1 cellular context compared by ENCODE assay signal in genomic region chr1:66519988-66520387, GRCh38.
A peak's percentile ranks its signal among the peaks of the same experiment; 100 is the strongest.
TF ChIP-seq lines count a peak whose summit lies in the region.

No MANE protein-coding gene starts in this region.

TF ChIP-seq in HepG2, 621 proteins besides CTCF, POLR2A, EP300 and RAD21 (continued from another document and continues in another):
- TF ChIP-seq NFAT5 (CRISPR knock-in tag; IDR thresholded peaks at IDR 0.05) (no peak), U2AF2 (IDR thresholded peaks at IDR 0.05; ENCODE audit: low read depth, low read length) (no peak), ARID3A (IDR thresholded peaks at IDR 0.05; ENCODE audit: low read depth, low read length) (peak; percentile 53; the same call in 1 of the 2 replicates), FOSL2 (CRISPR knock-in tag; IDR thresholded peaks at IDR 0.05) (peak; percentile 59), SOX6 (IDR thresholded peaks at IDR 0.05) (no peak), SOX6 (CRISPR knock-in tag; IDR thresholded peaks at IDR 0.05) (peak; percentile 24; the same call in 1 of the 2 replicates), CREB1 (IDR thresholded peaks at IDR 0.05) (no peak), CREB1 (CRISPR knock-in tag; IDR thresholded peaks at IDR 0.05) (peak; percentile 43; the same call in 1 of the 2 replicates), CENPX (CRISPR knock-in tag; IDR thresholded peaks at IDR 0.05) (no peak), CHD2 (IDR thresholded peaks at IDR 0.05; ENCODE audit: low read depth, low read length) (no peak), TBX3 (IDR thresholded peaks at IDR 0.05; ENCODE audit: borderline replicate concordance) (no peak), ATF3 (CRISPR knock-in tag; IDR thresholded peaks at IDR 0.05) (no peak), ZNF605 (CRISPR knock-in tag; IDR thresholded peaks at IDR 0.05) (no peak), NFE2 (CRISPR knock-in tag; IDR thresholded peaks at IDR 0.05) (no peak), ZNF367 (CRISPR knock-in tag; IDR thresholded peaks at IDR 0.05; ENCODE audit: borderline replicate concordance) (no peak), ZNF121 (CRISPR knock-in tag; IDR thresholded peaks at IDR 0.05) (no peak), NCOR1 (IDR thresholded peaks at IDR 0.05; ENCODE audit: borderline replicate concordance, low read length) (no peak), HIC2 (CRISPR knock-in tag; IDR thresholded peaks at IDR 0.05; ENCODE audit: low read depth) (no peak), ATF4 (CRISPR knock-in tag; IDR thresholded peaks at IDR 0.05) (peak in 1 of 2 experiments; percentile 76; a peak in 2 of 4 replicates), KLF11 (CRISPR knock-in tag; IDR thresholded peaks at IDR 0.05) (no peak), CEBPB (IDR thresholded peaks at IDR 0.05; ENCODE audit: borderline replicate concordance, low read depth, low read length) (peak; percentile 63; the same call in 1 of the 2 replicates), FOXA3 (CRISPR knock-in tag; IDR thresholded peaks at IDR 0.05) (peak; percentile 22; the same call in 1 of the 2 replicates), ZBTB1 (CRISPR knock-in tag; IDR thresholded peaks at IDR 0.05; ENCODE audit: borderline replicate concordance) (no peak), SRY (CRISPR knock-in tag; IDR thresholded peaks at IDR 0.05) (no peak), AHDC1 (CRISPR knock-in tag; IDR thresholded peaks at IDR 0.05; ENCODE audit: borderline replicate concordance) (no peak), THAP9 (CRISPR knock-in tag; IDR thresholded peaks at IDR 0.05; ENCODE audit: borderline replicate concordance) (no peak), ZFP90 (CRISPR knock-in tag; IDR thresholded peaks at IDR 0.05; ENCODE audit: borderline replicate concordance) (no peak), ZBTB44 (CRISPR knock-in tag; IDR thresholded peaks at IDR 0.05) (no peak), TAF1 (CRISPR knock-in tag; IDR thresholded peaks at IDR 0.05) (no peak), SMAD1 (CRISPR knock-in tag; IDR thresholded peaks at IDR 0.05; ENCODE audit: borderline replicate concordance, low read depth) (no peak), ZNF225 (CRISPR knock-in tag; IDR thresholded peaks at IDR 0.05) (no peak), ZNF839 (CRISPR knock-in tag; IDR thresholded peaks at IDR 0.05; ENCODE audit: borderline replicate concordance) (no peak), ZBTB42 (CRISPR knock-in tag; IDR thresholded peaks at IDR 0.05) (no peak), SIX1 (CRISPR knock-in tag; IDR thresholded peaks at IDR 0.05; ENCODE audit: borderline replicate concordance) (peak; percentile 57; the same call in 1 of the 2 replicates), SMYD3 (CRISPR knock-in tag; IDR thresholded peaks at IDR 0.05) (no peak), PLSCR1 (CRISPR knock-in tag; IDR thresholded peaks at IDR 0.05; ENCODE audit: borderline replicate concordance) (no peak), XRCC5 (optimal IDR thresholded peaks at IDR 0.05; ENCODE audit: low read length) (no peak)
